In genomic region chr9:129423755-129424154, GRCh38 we compare ENCODE assay signal across 8 cellular contexts.
DNase-seq lines count a peak whose midpoint lies in the region; ATAC-seq, FAIRE-seq and TF ChIP-seq lines count a peak whose summit lies in the region.
"Not testable (repeated sequence)": the region's sequence is repeated elsewhere in the genome, so short reads cannot be mapped to it uniquely, and the experiment has no call there.

No MANE protein-coding gene starts in this region.

- peaks cover 12% of the 10 kb centered on the region for H3K4me1 Mint-ChIP-seq in T-helper 2 cell treated with Interferon-gamma antibody and Interleukin-4, amounts not matched to agents 5 μg/mL and 100 μg/mL, for 36 hours (ENCODE audit: low read depth)
- peaks cover 14% of the 10 kb centered on the region for H3K4me1 Mint-ChIP-seq in activated T-cell treated with anti-CD3 and anti-CD28 coated beads, Interleukin-2, amount 50 U/mL, for 24 hours (ENCODE audit: low read depth)
- peaks cover 15 to 24% of the 10 kb centered on the region in 2 donors for H3K4me1 Mint-ChIP-seq in natural killer cell
- peaks cover 38% of the 10 kb centered on the region for H3K4me1 Mint-ChIP-seq in stimulated activated effector memory CD8-positive, alpha-beta T cell treated with anti-CD3 and anti-CD28 coated beads, Interleukin-12 subunit alpha, Interleukin-12 subunit beta, amount 100 ng/mL, for 72 hours

- POLR2A ChIA-PET in K562 (lab: Yijun Ruan, JAX) (interaction anchor here (1.1 to 1.5 kb wide), 2 partner anchors 8 to 18 kb away, joined by 3 to 4 read pairs; no protein-coding TSS in a partner anchor), H1 (lab: Charles Lee; ENCODE audit: partially characterized antibody) (interaction anchor here (1.1 kb wide), 1 partner anchor 12 kb away, joined by 3 read pairs; no protein-coding TSS in a partner anchor)

- not testable (repeated sequence) for H2BK15ac ChIP-seq in H1 (ENCODE audit: low read length)

- H3K36me3 Mint-ChIP-seq in T-helper 2 cell treated with Interferon-gamma antibody and Interleukin-4, amounts not matched to agents 5 μg/mL and 100 μg/mL, for 36 hours (ENCODE audit: low read depth); activated T-cell treated with anti-CD3 and anti-CD28 coated beads, Interleukin-2, amount 50 U/mL, for 24 hours (ENCODE audit: low read depth); natural killer cell; stimulated activated effector memory CD8-positive, alpha-beta T cell treated with anti-CD3 and anti-CD28 coated beads, Interleukin-12 subunit alpha, Interleukin-12 subunit beta, amount 100 ng/mL, for 72 hours: not testable (repeated sequence)

- H2BK12ac ChIP-seq in H1 (ENCODE audit: low read depth, low read length), result 0 out of 2 replicates have a peak overlapping the region, but pooled peaks have one; percentile 6

- not testable (repeated sequence) for H3K79me1 ChIP-seq in H1 (ENCODE audit: low read depth, low read length)

- intact Hi-C loops in K562 (cut with micrococcal nuclease); natural killer cell (cut with micrococcal nuclease): not testable (repeated sequence)

- peak overlapping the region; percentile 14; the same call in 1 of the 2 replicates for H3K9ac ChIP-seq in BLaER1
- not testable (repeated sequence) for H3K9ac ChIP-seq in K562 (ENCODE audit: insufficient read depth in 1 of 2, low read depth in 2 of 2, low read length in 2 of 2); H1 (replicated peaks in 1 of 4; ENCODE audit: extremely low read depth in 1 of 4, low read depth in 3 of 4, low read length in 3 of 4)

- TF ChIP-seq RAD21 in K562 (CRISPR knock-in tag; conservative IDR thresholded peaks at IDR 0.05 in 1 of 2, IDR thresholded peaks at IDR 0.05 in 1 of 2); H1 (IDR thresholded peaks at IDR 0.05 in 1 of 2, conservative IDR thresholded peaks at IDR 0.05 in 1 of 2; ENCODE audit: low read depth in 2 of 2, low read length in 2 of 2): not testable (repeated sequence)

- TF ChIP-seq EP300 in K562 (IDR thresholded peaks at IDR 0.05; ENCODE audit: low read length); H1 (IDR thresholded peaks at IDR 0.05; ENCODE audit: borderline replicate concordance in 1 of 2, low read depth in 2 of 2, low read length in 2 of 2): not testable (repeated sequence)

- not testable (repeated sequence) for H2AK5ac ChIP-seq in H1 (ENCODE audit: low read depth, low read length)

- H3K27ac Mint-ChIP-seq in T-helper 2 cell treated with Interferon-gamma antibody and Interleukin-4, amounts not matched to agents 5 μg/mL and 100 μg/mL, for 36 hours, result peak overlapping the region; percentile 20
- H3K27ac Mint-ChIP-seq in activated T-cell treated with anti-CD3 and anti-CD28 coated beads, Interleukin-2, amount 50 U/mL, for 24 hours, result peak overlapping the region; percentile 42
- peak overlapping the region; percentile 29 to 81 for H3K27ac Mint-ChIP-seq in natural killer cell
- peak overlapping the region; percentile 89 for H3K27ac Mint-ChIP-seq in stimulated activated effector memory CD8-positive, alpha-beta T cell treated with anti-CD3 and anti-CD28 coated beads, Interleukin-12 subunit alpha, Interleukin-12 subunit beta, amount 100 ng/mL, for 72 hours

- TF ChIP-seq CTCF in K562 (IDR thresholded peaks at IDR 0.05 in 2 of 3, conservative IDR thresholded peaks at IDR 0.05 in 1 of 3; ENCODE audit: insufficient read depth in 2 of 3, low read depth in 1 of 3, low read length in 3 of 3); H1 (IDR thresholded peaks at IDR 0.05; ENCODE audit: control extremely low read depth in 1 of 3, insufficient read depth in 1 of 3, low read depth in 1 of 3, low read length in 3 of 3); natural killer cell (IDR thresholded peaks at IDR 0.05): not testable (repeated sequence)

- H3K27ac ChIP-seq in BLaER1, result 0 out of 2 replicates have a peak overlapping the region, but pooled peaks have one; percentile 62
- not testable (repeated sequence) for H3K27ac ChIP-seq in K562 (ENCODE audit: extremely low read depth, low read depth, low read length); H1 (ENCODE audit: low read depth, low read length)

- TF ChIP-seq POLR2A in K562 (conservative IDR thresholded peaks at IDR 0.05); H1 (IDR thresholded peaks at IDR 0.05; ENCODE audit: control extremely low read depth in 1 of 2, low read depth in 2 of 2, low read length in 2 of 2): not testable (repeated sequence)

- not testable (repeated sequence) for H3K23ac ChIP-seq in H1 (ENCODE audit: insufficient read length)

- H3K4me1 ChIP-seq in BLaER1 (peaks cover 58% of the 10 kb centered on the region), K562 (replicated peaks in 1 of 2; ENCODE audit: control insufficient read depth in 2 of 2, insufficient read depth in 2 of 2, low read length in 2 of 2) (peaks cover 3 to 33% of the 10 kb centered on the region in 2 experiments; a peak in 4 of 5 replicates)
- not testable (repeated sequence) for H3K4me1 ChIP-seq in H1 (replicated peaks in 1 of 4; ENCODE audit: control insufficient read depth in 3 of 4, insufficient read depth in 4 of 4, low read length in 3 of 4)

- peak; percentile 16 for DNase-seq in MG63
- not testable (repeated sequence) for DNase-seq in T-helper 2 cell treated with Interferon-gamma antibody and Interleukin-4, amounts not matched to agents 5 μg/mL and 100 μg/mL, for 36 hours (ENCODE audit: low spot score); activated T-cell treated with anti-CD3 and anti-CD28 coated beads, Interleukin-2, amount 50 U/mL, for 24 hours; K562 (ENCODE audit: extremely low read depth in 1 of 4, low spot score in 3 of 4); H1 (ENCODE audit: low read depth in 1 of 2, low spot score in 2 of 2); natural killer cell; stimulated activated effector memory CD8-positive, alpha-beta T cell treated with anti-CD3 and anti-CD28 coated beads, Interleukin-12 subunit alpha, Interleukin-12 subunit beta, amount 100 ng/mL, for 72 hours (ENCODE audit: low spot score in 2 of 2)

- not testable (repeated sequence) for FAIRE-seq in K562 (lab: Jason Lieb, UNC); H1 (lab: Jason Lieb, UNC)

- not testable (repeated sequence) for H2BK20ac ChIP-seq in H1 (ENCODE audit: low read length)

- in situ Hi-C loops in K562 (cut with MboI), result not testable (repeated sequence)

- H4K5ac ChIP-seq in H1 (ENCODE audit: insufficient read length, low read depth, low read length), result not testable (repeated sequence)

- not testable (repeated sequence) for H3K9me3 Mint-ChIP-seq in T-helper 2 cell treated with Interferon-gamma antibody and Interleukin-4, amounts not matched to agents 5 μg/mL and 100 μg/mL, for 36 hours; activated T-cell treated with anti-CD3 and anti-CD28 coated beads, Interleukin-2, amount 50 U/mL, for 24 hours; natural killer cell; stimulated activated effector memory CD8-positive, alpha-beta T cell treated with anti-CD3 and anti-CD28 coated beads, Interleukin-12 subunit alpha, Interleukin-12 subunit beta, amount 100 ng/mL, for 72 hours

- BruUV-seq in K562 (replicated peaks; lab: Mats Ljungman, UMichigan), result not testable (repeated sequence)

- not testable (repeated sequence) for H3K9me3 ChIP-seq in BLaER1; MG63; K562 (replicated peaks; ENCODE audit: control insufficient read depth, insufficient read depth, low read depth, low read length); H1 (ENCODE audit: insufficient read depth in 2 of 2, low read depth in 1 of 2, low read length in 1 of 2)

- H3K14ac ChIP-seq in H1 (ENCODE audit: insufficient read length), result not testable (repeated sequence)

- not testable (repeated sequence) for H3K4ac ChIP-seq in H1 (replicated peaks; ENCODE audit: insufficient read length, low read depth, low read length)

- not testable (repeated sequence) for H3K27me3 ChIP-seq in BLaER1; MG63; K562 (ENCODE audit: control insufficient read depth in 2 of 2, insufficient read depth in 2 of 2, low read length in 2 of 2); H1 (replicated peaks in 1 of 4; ENCODE audit: control insufficient read depth in 3 of 4, extremely low read depth in 1 of 4, insufficient read depth in 3 of 4, low read length in 3 of 4)

- WGBS in K562 (ENCODE audit: insufficient coverage, low coverage, missing lambda C conversion rate), result 62% methylated on average over 8 of the region's 8 CpGs
- 82% methylated on average over 8 of the region's 8 CpGs; no CpG with 5 or more reads in 1 of the 2 experiments for WGBS in H1 (ENCODE audit: extremely low coverage in 1 of 2, insufficient coverage in 1 of 2, insufficient read length in 1 of 2, insufficient replicate concordance in 2 of 2, low coverage in 1 of 2, low lambda C conversion rate in 2 of 2, missing lambda C conversion rate in 1 of 2), 2 experiments

- H2BK120ac ChIP-seq in H1 (replicated peaks; ENCODE audit: low read depth, low read length), result not testable (repeated sequence)

- not testable (repeated sequence) for H3K18ac ChIP-seq in H1 (ENCODE audit: extremely low read depth, low read length)

- not testable (repeated sequence) for H4K8ac ChIP-seq in H1 (ENCODE audit: extremely low read depth, insufficient read depth, low read length)

- not testable (repeated sequence) for H4K20me1 ChIP-seq in BLaER1; K562 (replicated peaks; ENCODE audit: control insufficient read depth, insufficient read depth, low read length); H1 (replicated peaks in 1 of 2; ENCODE audit: control insufficient read depth in 1 of 2, insufficient read depth in 2 of 2, low read length in 2 of 2)

- H3K79me2 ChIP-seq in K562 (ENCODE audit: control insufficient read depth, insufficient read depth, low read length); H1 (ENCODE audit: control insufficient read depth in 1 of 2, insufficient read depth in 2 of 2, low read length in 2 of 2): not testable (repeated sequence)

- not testable (repeated sequence) for H4K91ac ChIP-seq in H1 (replicated peaks; ENCODE audit: insufficient read length, low read length)

- not testable (repeated sequence) for H2AFZ ChIP-seq in K562 (ENCODE audit: low read depth, low read length); H1 (ENCODE audit: low read length)

- H3K4me2 ChIP-seq in BLaER1, result peak overlapping the region; percentile 61
- not testable (repeated sequence) for H3K4me2 ChIP-seq in K562 (ENCODE audit: insufficient read depth, low read length); H1 (ENCODE audit: insufficient read depth in 1 of 2, low read depth in 2 of 2, low read length in 2 of 2)

- CTCF ChIA-PET in K562 (lab: Yijun Ruan, JAX; ENCODE audit: low intra/inter-chr PET ratio), result not testable (repeated sequence)
- CTCF ChIA-PET in H1 (lab: Charles Lee; ENCODE audit: partially characterized antibody), result interaction anchor here (1.0 kb wide), 1 partner anchor 21 kb away, joined by 3 read pairs; no protein-coding TSS in a partner anchor

- not testable (repeated sequence) for ATAC-seq in K562; natural killer cell; stimulated activated effector memory CD8-positive, alpha-beta T cell treated with anti-CD3 and anti-CD28 coated beads, Interleukin-12 subunit alpha, Interleukin-12 subunit beta, amount 100 ng/mL, for 72 hours

- H3K56ac ChIP-seq in H1 (replicated peaks; ENCODE audit: insufficient read length, low read depth, low read length), result not testable (repeated sequence)

- H3K23me2 ChIP-seq in H1 (ENCODE audit: low read depth, low read length), result not testable (repeated sequence)

- not testable (repeated sequence) for H3K9me1 ChIP-seq in K562 (ENCODE audit: control insufficient read depth, insufficient read depth, low read length)

- H3K4me3 ChIP-seq in BLaER1; MG63; K562; H1 (ENCODE audit: extremely low read depth in 1 of 4, insufficient read depth in 2 of 4, low read depth in 3 of 4, low read length in 4 of 4): not testable (repeated sequence)

- not testable (repeated sequence) for H3K27me3 Mint-ChIP-seq in T-helper 2 cell treated with Interferon-gamma antibody and Interleukin-4, amounts not matched to agents 5 μg/mL and 100 μg/mL, for 36 hours (ENCODE audit: low read depth); activated T-cell treated with anti-CD3 and anti-CD28 coated beads, Interleukin-2, amount 50 U/mL, for 24 hours; natural killer cell (ENCODE audit: low read depth in 2 of 2)

- not testable (repeated sequence) for H3K36me3 ChIP-seq in BLaER1; MG63; K562 (ENCODE audit: control insufficient read depth, insufficient read depth, low read length); H1 (ENCODE audit: control insufficient read depth in 2 of 4, insufficient read depth in 4 of 4, low read length in 3 of 4)

- H3K4me3 Mint-ChIP-seq in T-helper 2 cell treated with Interferon-gamma antibody and Interleukin-4, amounts not matched to agents 5 μg/mL and 100 μg/mL, for 36 hours; activated T-cell treated with anti-CD3 and anti-CD28 coated beads, Interleukin-2, amount 50 U/mL, for 24 hours; natural killer cell; stimulated activated effector memory CD8-positive, alpha-beta T cell treated with anti-CD3 and anti-CD28 coated beads, Interleukin-12 subunit alpha, Interleukin-12 subunit beta, amount 100 ng/mL, for 72 hours: not testable (repeated sequence)

- not testable (repeated sequence) for H2BK5ac ChIP-seq in H1 (ENCODE audit: low read depth, low read length)

Comparison
In these comparisons a context has a peak if more than half of its experiments do, and no peak if none do; other contexts are left out.
1. H3K27ac Mint-ChIP-seq: peak in every context shown above with its lines; median percentile 89 in stimulated activated effector memory CD8-positive, alpha-beta T cell treated with anti-CD3 and anti-CD28 coated beads, Interleukin-12 subunit alpha, Interleukin-12 subunit beta, amount 100 ng/mL, for 72 hours; 55 in natural killer cell; 42 in activated T-cell treated with anti-CD3 and anti-CD28 coated beads, Interleukin-2, amount 50 U/mL, for 24 hours; 20 in T-helper 2 cell treated with Interferon-gamma antibody and Interleukin-4, amounts not matched to agents 5 μg/mL and 100 μg/mL, for 36 hours.